9 cellular contexts compared by ENCODE assay signal in the genomic region with DNA sequence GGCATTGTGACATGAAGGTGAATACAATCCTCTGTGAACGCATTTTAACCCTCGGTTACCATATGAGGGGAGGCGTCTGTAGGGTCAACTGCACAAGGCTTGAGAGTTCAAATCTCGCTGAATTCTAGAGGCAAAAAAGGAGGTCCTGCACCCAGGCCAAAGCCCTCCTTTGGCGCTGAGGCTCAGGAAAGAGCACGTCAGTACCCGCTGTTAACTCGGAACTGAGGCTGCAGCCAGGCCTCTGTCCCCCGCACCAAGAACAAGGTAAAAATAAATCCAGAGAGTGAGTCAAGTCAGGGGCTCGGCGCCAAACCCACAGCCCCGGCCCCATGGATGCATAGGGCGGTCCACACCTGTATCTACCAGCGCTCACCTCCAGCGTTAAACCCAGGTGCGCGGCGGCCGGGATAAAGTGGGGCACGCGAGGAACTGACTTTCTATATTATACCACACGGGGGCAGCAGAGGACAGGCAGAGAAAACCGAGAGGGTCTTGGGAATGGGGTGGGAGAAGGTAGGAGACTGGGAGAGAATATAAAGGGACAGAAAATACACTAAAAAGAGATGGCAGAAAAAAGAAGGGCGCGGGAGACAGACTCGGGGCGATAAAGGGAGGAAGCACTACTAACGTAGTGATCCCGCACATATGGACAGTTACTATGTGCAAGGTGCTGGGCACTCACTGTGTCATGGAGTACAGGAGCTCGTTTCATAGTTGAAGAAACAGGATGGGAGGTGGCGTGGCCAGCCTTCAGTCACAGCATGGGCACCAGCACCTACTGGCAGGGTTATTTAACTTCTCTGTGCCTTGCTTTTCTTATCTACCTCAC. TPM values are rescaled to one million over a fixed set of nuclear protein-coding genes. Genes with fewer than 3 reads are reported as not detected.
DNase-seq lines count a peak whose midpoint lies in the region; ATAC-seq and TF ChIP-seq lines count a peak whose summit lies in the region.
"Had no signal": no experiment of that assay in that cellular context is flagged by ENCODE, and none has a peak within 500 bp of the region (broad histone marks: within the 10 kb centered on the region; RNA-seq: fewer than 3 reads in every experiment).

No MANE protein-coding gene starts in this region.

- H4K20me1 ChIP-seq in SK-N-SH (ENCODE audit: insufficient read depth) (no peaks in the 10 kb centered on the region), neural cell (ENCODE audit: insufficient read depth) (no peaks in the 10 kb centered on the region)

- H3K36me3 ChIP-seq in SK-N-SH (replicated peaks in 1 of 2; ENCODE audit: control insufficient read depth in 1 of 2, insufficient read depth in 2 of 2, low read length in 1 of 2) (no peaks in the 10 kb centered on the region), neural cell (ENCODE audit: insufficient read depth, low read length) (no peaks in the 10 kb centered on the region)

- H3K9ac ChIP-seq in SK-N-SH = no peak overlapping the region
- H3K9ac ChIP-seq in neural cell (ENCODE audit: low read length) = no peak overlapping the region

- TF ChIP-seq EP300 in SK-N-SH (IDR thresholded peaks at IDR 0.05; ENCODE audit: borderline replicate concordance in 1 of 2, low read depth in 1 of 2, low read length in 1 of 2) = no peak
- no peak for TF ChIP-seq EP300 in neural cell (conservative IDR thresholded peaks at IDR 0.05; ENCODE audit: poor library complexity, severe bottlenecking)

- POLR2A ChIA-PET in SK-N-SH (lab: Yijun Ruan, JAX) = no interaction called here

- CTCF ChIA-PET in SK-N-SH (lab: Yijun Ruan, JAX) = interaction anchor here (0.5 to 3.7 kb wide), 22 partner anchors 9 to 1401 kb away, joined by 3 to 39 read pairs (median 3); no protein-coding TSS in a partner anchor

- no peak for TF ChIP-seq POLR2A in erythroblast (IDR thresholded peaks at IDR 0.05; ENCODE audit: low read length)

- peak overlapping the region; percentile 63; the same call in 1 of the 2 replicates for H3K4me2 ChIP-seq in SK-N-SH
- no peak overlapping the region for H3K4me2 ChIP-seq in neural cell (ENCODE audit: low read length)

- TF ChIP-seq CTCF in SK-N-SH (IDR thresholded peaks at IDR 0.05) (peak; percentile 90), neural cell (IDR thresholded peaks at IDR 0.05; ENCODE audit: poor library complexity, severe bottlenecking) (peak; percentile 93)

- TF ChIP-seq RAD21 in SK-N-SH (IDR thresholded peaks at IDR 0.05; ENCODE audit: low read length) = peak; percentile 91
- TF ChIP-seq RAD21 in neural cell (conservative IDR thresholded peaks at IDR 0.05) = peak; percentile 95

- H3K9me3 ChIP-seq in SK-N-SH = no peaks in the 10 kb centered on the region
- no peaks in the 10 kb centered on the region for H3K9me3 ChIP-seq in neural cell (ENCODE audit: low read length)

- ATAC-seq in HG02884 (IDR thresholded peaks at IDR 0.05; ENCODE audit: unreplicated experiment) = no peak

- H3K9me2 ChIP-seq in SK-N-SH (no peaks in the 10 kb centered on the region), neural cell (ENCODE audit: insufficient read depth, low read length) (no peaks in the 10 kb centered on the region)

- no peaks in the 10 kb centered on the region; a peak in 1 of 4 replicates for H3K4me1 ChIP-seq in SK-N-SH (ENCODE audit: control insufficient read depth in 1 of 2, insufficient read depth in 2 of 2, low read depth in 1 of 2, low read length in 1 of 2)

- no peak overlapping the region for H2AFZ ChIP-seq in SK-N-SH (ENCODE audit: low read depth)
- no peak overlapping the region for H2AFZ ChIP-seq in neural cell (ENCODE audit: low read depth, low read length)

- H3K4me3 ChIP-seq in SK-N-SH (ENCODE audit: low read depth in 2 of 2, low read length in 1 of 2) (peak overlapping the region in 1 of 2 experiments; percentile 53; a peak in 1 of 4 replicates), neural cell (ENCODE audit: low read length) (peak overlapping the region; percentile 51)

- H3K27ac ChIP-seq in SK-N-SH (ENCODE audit: low read depth in 2 of 2, low read length in 1 of 2) = no peak overlapping the region
- no peak overlapping the region for H3K27ac ChIP-seq in neural cell (ENCODE audit: low read length)

- WGBS in SK-N-SH (ENCODE audit: low lambda C conversion rate) = 19% methylated on average over 31 of the region's 31 CpGs

- DNase-seq in activated gamma-delta T cell treated with Interleukin-2 at 50 U/mL for 16 hours = peak; percentile 15
- DNase-seq in activated gamma-delta T cell (lab: John Stamatoyannopoulos, UW) = no peak
- DNase-seq in HuH-7.5 (ENCODE audit: low spot score) = peak; percentile 28
- DNase-seq in SK-N-SH = peak; percentile 80
- peak; percentile 47 to 61 for DNase-seq in erythroblast (lab: John Stamatoyannopoulos, UW)
- no peak for DNase-seq in NOMO-1 treated with dmso at 0.1 percent for 144 hours (lab: John Stamatoyannopoulos, UW; ENCODE audit: unreplicated experiment)

- H3K79me2 ChIP-seq in SK-N-SH (ENCODE audit: insufficient read depth) = no peaks in the 10 kb centered on the region
- H3K79me2 ChIP-seq in neural cell (replicated peaks; ENCODE audit: insufficient read depth, low read length) = no peaks in the 10 kb centered on the region

- no peaks in the 10 kb centered on the region for H3F3A ChIP-seq in SK-N-SH (replicated peaks; ENCODE audit: insufficient read depth)
- no peaks in the 10 kb centered on the region for H3F3A ChIP-seq in neural cell (ENCODE audit: insufficient read depth, low read length, poor library complexity, severe bottlenecking)

- no peaks in the 10 kb centered on the region for H3K27me3 ChIP-seq in SK-N-SH (ENCODE audit: insufficient read depth)
- H3K27me3 ChIP-seq in neural cell (ENCODE audit: insufficient read depth, low read depth, low read length) = peaks cover 23% of the 10 kb centered on the region

TF ChIP-seq in SK-N-SH, 30 proteins besides CTCF, POLR2A, EP300 and RAD21:
- TF ChIP-seq, protein P1, sequence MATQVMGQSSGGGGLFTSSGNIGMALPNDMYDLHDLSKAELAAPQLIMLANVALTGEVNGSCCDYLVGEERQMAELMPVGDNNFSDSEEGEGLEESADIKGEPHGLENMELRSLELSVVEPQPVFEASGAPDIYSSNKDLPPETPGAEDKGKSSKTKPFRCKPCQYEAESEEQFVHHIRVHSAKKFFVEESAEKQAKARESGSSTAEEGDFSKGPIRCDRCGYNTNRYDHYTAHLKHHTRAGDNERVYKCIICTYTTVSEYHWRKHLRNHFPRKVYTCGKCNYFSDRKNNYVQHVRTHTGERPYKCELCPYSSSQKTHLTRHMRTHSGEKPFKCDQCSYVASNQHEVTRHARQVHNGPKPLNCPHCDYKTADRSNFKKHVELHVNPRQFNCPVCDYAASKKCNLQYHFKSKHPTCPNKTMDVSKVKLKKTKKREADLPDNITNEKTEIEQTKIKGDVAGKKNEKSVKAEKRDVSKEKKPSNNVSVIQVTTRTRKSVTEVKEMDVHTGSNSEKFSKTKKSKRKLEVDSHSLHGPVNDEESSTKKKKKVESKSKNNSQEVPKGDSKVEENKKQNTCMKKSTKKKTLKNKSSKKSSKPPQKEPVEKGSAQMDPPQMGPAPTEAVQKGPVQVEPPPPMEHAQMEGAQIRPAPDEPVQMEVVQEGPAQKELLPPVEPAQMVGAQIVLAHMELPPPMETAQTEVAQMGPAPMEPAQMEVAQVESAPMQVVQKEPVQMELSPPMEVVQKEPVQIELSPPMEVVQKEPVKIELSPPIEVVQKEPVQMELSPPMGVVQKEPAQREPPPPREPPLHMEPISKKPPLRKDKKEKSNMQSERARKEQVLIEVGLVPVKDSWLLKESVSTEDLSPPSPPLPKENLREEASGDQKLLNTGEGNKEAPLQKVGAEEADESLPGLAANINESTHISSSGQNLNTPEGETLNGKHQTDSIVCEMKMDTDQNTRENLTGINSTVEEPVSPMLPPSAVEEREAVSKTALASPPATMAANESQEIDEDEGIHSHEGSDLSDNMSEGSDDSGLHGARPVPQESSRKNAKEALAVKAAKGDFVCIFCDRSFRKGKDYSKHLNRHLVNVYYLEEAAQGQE (IDR thresholded peaks at IDR 0.05; ENCODE audit: low read depth, low read length) = 0 out of 2 replicates have a peak, but pooled peaks have one; percentile 25
- TF ChIP-seq SMC3 (IDR thresholded peaks at IDR 0.05; ENCODE audit: low read depth, low read length) (peak; percentile 64), ELF1 (IDR thresholded peaks at IDR 0.05) (no peak)
TF ChIP-seq in SK-N-SH: peak in this region for 2.

TF ChIP-seq in neural cell, 6 proteins besides CTCF, POLR2A, EP300 and RAD21:
- TF ChIP-seq TAF1 (IDR thresholded peaks at IDR 0.05; ENCODE audit: low read depth) (no peak), POLR2AphosphoS5 (IDR thresholded peaks at IDR 0.05) (no peak), EZH2 (IDR thresholded peaks at IDR 0.05; ENCODE audit: borderline replicate concordance, insufficient read depth, low read length, poor library complexity, severe bottlenecking) (no peak), MXI1 (conservative IDR thresholded peaks at IDR 0.05; ENCODE audit: poor library complexity, severe bottlenecking) (no peak), SMC3 (conservative IDR thresholded peaks at IDR 0.05; ENCODE audit: poor library complexity) (peak; percentile 90)
- TF ChIP-seq, protein P1 (IDR thresholded peaks at IDR 0.05; ENCODE audit: borderline replicate concordance) = no peak

RNA-seq across cellular contexts. Expression of a gene that starts 54.9 kb away (rescaled TPM):
- polyA plus RNA-seq in SK-N-SH (2012; rRNA removed) (0.02 TPM in 1 of 2 replicates, not detected in the other), neural cell (0.22 and 0.36 TPM in 2 replicates)
- 0.01 and 0.03 TPM in 2 replicates for polyA plus RNA-seq in SK-N-SH (2012; cell fraction: cytosol; rRNA removed)
- polyA plus RNA-seq in SK-N-SH (2012; cell fraction: nucleus; rRNA removed) = 0.12 TPM in 2 replicates
- 0.35 TPM in 1 of 2 replicates, not detected in the other for polyA minus RNA-seq in neural cell
- polyA plus RNA-seq: adipose tissue had no signal

Comparison
In these comparisons a context has a peak if more than half of its experiments do, and no peak if none do; other contexts are left out.
1. DNase-seq: peak in activated gamma-delta T cell treated with Interleukin-2 at 50 U/mL for 16 hours (single experiment), HuH-7.5 (single experiment), SK-N-SH (single experiment) and erythroblast (2 of 2); none in activated gamma-delta T cell (single experiment) and NOMO-1 treated with dmso at 0.1 percent for 144 hours (single experiment).